In the genomic region with DNA sequence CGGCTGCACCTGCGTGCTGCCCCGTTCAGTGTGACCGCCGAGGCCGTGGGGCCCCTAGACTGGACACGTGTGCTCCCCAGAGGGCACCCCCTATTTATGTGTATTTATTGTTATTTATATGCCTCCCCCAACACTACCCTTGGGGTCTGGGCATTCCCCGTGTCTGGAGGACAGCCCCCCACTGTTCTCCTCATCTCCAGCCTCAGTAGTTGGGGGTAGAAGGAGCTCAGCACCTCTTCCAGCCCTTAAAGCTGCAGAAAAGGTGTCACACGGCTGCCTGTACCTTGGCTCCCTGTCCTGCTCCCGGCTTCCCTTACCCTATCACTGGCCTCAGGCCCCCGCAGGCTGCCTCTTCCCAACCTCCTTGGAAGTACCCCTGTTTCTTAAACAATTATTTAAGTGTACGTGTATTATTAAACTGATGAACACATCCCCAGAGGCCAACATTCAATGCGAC, we compare ENCODE assay signal across 22 cellular contexts. TPM values are rescaled to one million over a fixed set of nuclear protein-coding genes. Genes with fewer than 3 reads are reported as not detected.
DNase-seq lines count a peak whose midpoint lies in the region; ATAC-seq, FAIRE-seq and TF ChIP-seq lines count a peak whose summit lies in the region.
"Had no signal": no experiment of that assay in that cellular context is flagged by ENCODE, and none has a peak within 500 bp of the region (broad histone marks: within the 10 kb centered on the region; RNA-seq: fewer than 3 reads in every experiment).

No MANE protein-coding gene starts in this region.

- H3K27ac Mint-ChIP-seq in T-helper 2 cell treated with Interferon-gamma antibody and Interleukin-4, amounts not matched to agents 5 μg/mL and 100 μg/mL, for 36 hours = peak overlapping the region; percentile 21
- peak overlapping the region; percentile 83 for H3K27ac Mint-ChIP-seq in activated T-helper 17 cell treated with anti-CD3 and anti-CD28 coated beads, Interleukin-2, amount 50 U/mL, for 72 hours
- H3K27ac Mint-ChIP-seq: activated T-helper 1 cell treated with anti-CD3 and anti-CD28 coated beads, Interleukin-12 subunit alpha, Interleukin-12 subunit beta, Interleukin-2, Interleukin-4 antibody, amounts not matched to agents 30 ng/mL and 10 ng/mL and 1 ng/mL, durations not matched to agents 14 hours and 24 hours and 36 hours had no signal

- peaks cover 21% of the 10 kb centered on the region for H3K4me1 Mint-ChIP-seq in T-helper 2 cell treated with Interferon-gamma antibody and Interleukin-4, amounts not matched to agents 5 μg/mL and 100 μg/mL, for 36 hours (ENCODE audit: low read depth)
- peaks cover 14% of the 10 kb centered on the region for H3K4me1 Mint-ChIP-seq in activated T-helper 17 cell treated with anti-CD3 and anti-CD28 coated beads, Interleukin-2, amount 50 U/mL, for 72 hours

- no peak overlapping the region for H3K4me3 Mint-ChIP-seq in T-helper 2 cell treated with Interferon-gamma antibody and Interleukin-4, amounts not matched to agents 5 μg/mL and 100 μg/mL, for 36 hours
- peak overlapping the region; percentile 29 for H3K4me3 Mint-ChIP-seq in activated T-helper 17 cell treated with anti-CD3 and anti-CD28 coated beads, Interleukin-2, amount 50 U/mL, for 72 hours
- H3K4me3 Mint-ChIP-seq: activated T-helper 1 cell treated with anti-CD3 and anti-CD28 coated beads, Interleukin-12 subunit alpha, Interleukin-12 subunit beta, Interleukin-2, Interleukin-4 antibody, amounts not matched to agents 30 ng/mL and 10 ng/mL and 1 ng/mL, durations not matched to agents 14 hours and 24 hours and 36 hours had no signal

- no peak for ATAC-seq in activated T-helper 17 cell treated with anti-CD3 and anti-CD28 coated beads, Interleukin-2, amount 50 U/mL, for 72 hours (replicated peaks)
- ATAC-seq in left lobe of liver = no peak
- ATAC-seq: stimulated activated naive CD8-positive, alpha-beta T cell treated with anti-CD3 and anti-CD28 coated beads, Interleukin-15, Interleukin-2, amounts not matched to agents 100 U/mL and 50 U/mL, for 24 hours had no signal

- peak; percentile 31 for FAIRE-seq in GM12891 (lab: Jason Lieb, UNC)
- FAIRE-seq in frontal cortex (lab: Jason Lieb, UNC) = no peak

- peaks cover 2% of the 10 kb centered on the region for H3K4me1 ChIP-seq in osteoblast (ENCODE audit: insufficient read depth, low read length)
- H3K4me1 ChIP-seq in testis = no peaks in the 10 kb centered on the region
- H3K4me1 ChIP-seq: BE2C had no signal

- WGBS in testis, 2 donors = 65 to 68% methylated on average over 13 of the region's 13 CpGs

- H3K36me3 Mint-ChIP-seq in T-helper 2 cell treated with Interferon-gamma antibody and Interleukin-4, amounts not matched to agents 5 μg/mL and 100 μg/mL, for 36 hours (ENCODE audit: low read depth) = peaks cover 18% of the 10 kb centered on the region
- H3K36me3 Mint-ChIP-seq in activated T-helper 17 cell treated with anti-CD3 and anti-CD28 coated beads, Interleukin-2, amount 50 U/mL, for 72 hours (ENCODE audit: low read depth) = peaks cover 23% of the 10 kb centered on the region

- no peak overlapping the region for H3K4me3 ChIP-seq in osteoblast (ENCODE audit: insufficient read depth, low read length)
- no peak overlapping the region for H3K4me3 ChIP-seq in testis
- H3K4me3 ChIP-seq: coronary artery, lower lobe of right lung, upper lobe of left lung had no signal

- H3K9me3 ChIP-seq in osteoblast (ENCODE audit: low read depth, low read length) (no peaks in the 10 kb centered on the region), testis (no peaks in the 10 kb centered on the region)
- H3K9me3 ChIP-seq: BE2C, lower lobe of right lung, upper lobe of left lung had no signal

- no peak overlapping the region for H2AFZ ChIP-seq in osteoblast (ENCODE audit: low read length)

- TF ChIP-seq POLR2A in GM12891 (IDR thresholded peaks at IDR 0.05; ENCODE audit: low read depth, low read length) = no peak
- no peak for TF ChIP-seq POLR2A in testis (IDR thresholded peaks at IDR 0.05)

- no peak for TF ChIP-seq CTCF in osteoblast (IDR thresholded peaks at IDR 0.05; ENCODE audit: extremely low read depth, low read depth, low read length)
- TF ChIP-seq CTCF in testis (IDR thresholded peaks at IDR 0.05) = no peak

- no peak for DNase-seq in T-helper 2 cell treated with Interferon-gamma antibody and Interleukin-4, amounts not matched to agents 5 μg/mL and 100 μg/mL, for 36 hours (ENCODE audit: low spot score)
- DNase-seq in T-helper 2 cell (no peak), GM12891 (ENCODE audit: insufficient read length, low spot score) (no peak), osteoblast (ENCODE audit: insufficient read length, low spot score, missing footprints) (peak; percentile 91), testis (no peak), frontal cortex (ENCODE audit: low spot score in 2 of 2) (no peak), left lobe of liver (ENCODE audit: low spot score) (no peak)
- DNase-seq: activated CD4-positive, alpha-beta T cell treated with anti-CD3 and anti-CD28 coated beads, Interleukin-2, amount 50 U/mL, for 48 hours; BE2C; brain microvascular endothelial cell; lower lobe of right lung; NCI-H1092 treated with DMSO at 0.1 percent for 48 hours; NCI-H2081; posterior cingulate gyrus; stimulated activated naive CD8-positive, alpha-beta T cell treated with anti-CD3 and anti-CD28 coated beads, Interleukin-15, Interleukin-2, amounts not matched to agents 100 U/mL and 50 U/mL, for 24 hours had no signal

- no peaks in the 10 kb centered on the region for H3K79me2 ChIP-seq in osteoblast (ENCODE audit: insufficient read depth, low read length)

- no peak overlapping the region for H3K4me2 ChIP-seq in osteoblast (ENCODE audit: insufficient read depth, low read length)

- intact Hi-C loops in testis (cut with DNase I; ENCODE audit: low total_unique reads) = no loop called here

- H3K36me3 ChIP-seq in osteoblast (ENCODE audit: insufficient read depth, low read length) = no peaks in the 10 kb centered on the region
- H3K36me3 ChIP-seq in testis (ENCODE audit: low read depth, missing control alignments) = no peaks in the 10 kb centered on the region
- H3K36me3 ChIP-seq: BE2C had no signal

- H3K27ac ChIP-seq in osteoblast (ENCODE audit: low read depth, low read length) = no peak overlapping the region
- no peak overlapping the region for H3K27ac ChIP-seq in testis
- H3K27ac ChIP-seq: brain microvascular endothelial cell, coronary artery, lower lobe of right lung, upper lobe of left lung had no signal

- peaks cover 33% of the 10 kb centered on the region for H3K27me3 Mint-ChIP-seq in T-helper 2 cell treated with Interferon-gamma antibody and Interleukin-4, amounts not matched to agents 5 μg/mL and 100 μg/mL, for 36 hours (ENCODE audit: low read depth)
- H3K27me3 Mint-ChIP-seq in activated T-helper 17 cell treated with anti-CD3 and anti-CD28 coated beads, Interleukin-2, amount 50 U/mL, for 72 hours = peaks cover 12% of the 10 kb centered on the region

- H3K27me3 ChIP-seq in osteoblast (ENCODE audit: insufficient read depth, low read length) (peaks cover 39% of the 10 kb centered on the region), testis (no peaks in the 10 kb centered on the region)

- no peaks in the 10 kb centered on the region for H3K9me3 Mint-ChIP-seq in T-helper 2 cell treated with Interferon-gamma antibody and Interleukin-4, amounts not matched to agents 5 μg/mL and 100 μg/mL, for 36 hours
- no peaks in the 10 kb centered on the region for H3K9me3 Mint-ChIP-seq in activated T-helper 17 cell treated with anti-CD3 and anti-CD28 coated beads, Interleukin-2, amount 50 U/mL, for 72 hours
- H3K9me3 Mint-ChIP-seq: activated T-helper 1 cell treated with anti-CD3 and anti-CD28 coated beads, Interleukin-12 subunit alpha, Interleukin-12 subunit beta, Interleukin-2, Interleukin-4 antibody, amounts not matched to agents 30 ng/mL and 10 ng/mL and 1 ng/mL, durations not matched to agents 14 hours and 24 hours and 36 hours had no signal

- peaks cover 6% of the 10 kb centered on the region for H4K20me1 ChIP-seq in osteoblast (ENCODE audit: insufficient read depth, low read length)

TF ChIP-seq in GM12891, 5 proteins besides CTCF, POLR2A, EP300 and RAD21:
- TF ChIP-seq TAF1 (IDR thresholded peaks at IDR 0.05; ENCODE audit: low read depth, low read length) (no peak), SPI1 (IDR thresholded peaks at IDR 0.05; ENCODE audit: low read depth, low read length) (no peak), POU2F2 (IDR thresholded peaks at IDR 0.05; ENCODE audit: low read depth, low read length) (no peak)

RNA-seq across cellular contexts. Expression of gene IL17C, which starts 1.7 kb away (rescaled TPM):
- 0.09 TPM for polyA plus RNA-seq in GM12891 (2012; ENCODE audit: low read depth, missing spikeins)
- under 1 TPM; 0.42 to 0.56 TPM for total RNA-seq in activated T-helper 17 cell treated with anti-CD3 and anti-CD28 coated beads, Interleukin-2, amount 50 U/mL, for 72 hours
- total RNA-seq in osteoblast (under 0.01 and 0.29 TPM in 2 replicates), testis (1 to 10 TPM in 1 of 2 donors, under 1 TPM in 1; 0.99 to 1.5 TPM), frontal cortex (not detected), left lobe of liver (not detected)
- 0.75 TPM for polyA plus RNA-seq in testis (ENCODE audit: insufficient read depth, low read depth, low replicate concordance)
- total RNA-seq: A172; activated T-helper 1 cell treated with anti-CD3 and anti-CD28 coated beads, Interleukin-12 subunit alpha, Interleukin-12 subunit beta, Interleukin-2, Interleukin-4 antibody, amounts not matched to agents 30 ng/mL and 10 ng/mL and 1 ng/mL, durations not matched to agents 14 hours and 24 hours and 36 hours; LHCN-M2; lower lobe of right lung; NCI-H460 had no signal

RNA-seq across cellular contexts. Expression of gene CYBA, which starts 10.8 kb away (rescaled TPM):
- polyA plus RNA-seq in GM12891 (2012; ENCODE audit: low read depth, missing spikeins) = 416 TPM
- 100 to 1,000 TPM; 242 to 290 TPM for total RNA-seq in activated T-helper 17 cell treated with anti-CD3 and anti-CD28 coated beads, Interleukin-2, amount 50 U/mL, for 72 hours
- total RNA-seq in osteoblast (144 and 250 TPM in 2 replicates), testis (10 to 100 TPM; 11.7 to 34.9 TPM), frontal cortex (24.9 TPM), left lobe of liver (32.5 TPM)
- 40.0 TPM for polyA plus RNA-seq in testis (ENCODE audit: insufficient read depth, low read depth, low replicate concordance)

RNA-seq across cellular contexts. Expression of gene MVD, which starts 22.8 kb away (rescaled TPM):
- polyA plus RNA-seq in GM12891 (2012; ENCODE audit: low read depth, missing spikeins) = 85.4 TPM
- 10 to 100 TPM; 84.3 to 93.2 TPM for total RNA-seq in activated T-helper 17 cell treated with anti-CD3 and anti-CD28 coated beads, Interleukin-2, amount 50 U/mL, for 72 hours
- total RNA-seq in osteoblast (67.3 and 73.1 TPM in 2 replicates), testis (10 to 100 TPM; 46.6 to 56.1 TPM), frontal cortex (66.0 TPM), left lobe of liver (16.2 TPM)
- polyA plus RNA-seq in testis (ENCODE audit: insufficient read depth, low read depth, low replicate concordance) = 100 TPM

RNA-seq across cellular contexts. Expression of gene SNAI3, which starts 46.2 kb away (rescaled TPM):
- 2.0 TPM for polyA plus RNA-seq in GM12891 (2012; ENCODE audit: low read depth, missing spikeins)
- 1 to 10 TPM; 5.9 to 6.7 TPM for total RNA-seq in activated T-helper 17 cell treated with anti-CD3 and anti-CD28 coated beads, Interleukin-2, amount 50 U/mL, for 72 hours
- not detected in 2 replicates for total RNA-seq in osteoblast
- total RNA-seq in testis = 1 to 10 TPM; 2.5 to 3.0 TPM
- polyA plus RNA-seq in testis (ENCODE audit: insufficient read depth, low read depth, low replicate concordance) = 1.3 TPM
- not detected for total RNA-seq in frontal cortex
- 0.43 TPM for total RNA-seq in left lobe of liver
- total RNA-seq: A172, NCI-H460 had no signal
